Comparison of ENCODE assay signal across 25 cellular contexts in genomic region chr5:3512291-3512690, GRCh38.
"Had no signal": no experiment of that assay in that cellular context is flagged by ENCODE, and none has a peak within 500 bp of the region (broad histone marks: within the 10 kb centered on the region; RNA-seq: fewer than 3 reads in every experiment).

No MANE protein-coding gene starts in this region.

- H3K4me1 ChIP-seq: adrenal gland, body of pancreas, right lobe of liver had no signal

- H3K27ac ChIP-seq: adrenal gland, body of pancreas, epithelial cell of prostate, right lobe of liver, thoracic aorta, VCaP had no signal

- H3K27me3 ChIP-seq: adrenal gland, body of pancreas, right lobe of liver had no signal

- H3K4me3 ChIP-seq: adrenal gland, body of pancreas, right lobe of liver had no signal

- H3K36me3 ChIP-seq: adrenal gland, right lobe of liver, thoracic aorta had no signal

- DNase-seq: activated CD4-positive, alpha-beta T cell treated with anti-CD3 and anti-CD28 coated beads for 48 hours; activated CD4-positive, alpha-beta T cell treated with anti-CD3 and anti-CD28 coated beads, Interleukin-2, amount 50 U/mL, for 48 hours; activated CD8-positive, alpha-beta memory T cell treated with anti-CD3 and anti-CD28 coated beads, Interleukin-2, amount 50 U/mL, for 4 hours; activated effector memory CD4-positive, alpha-beta T cell treated with anti-CD3 and anti-CD28 coated beads, Interleukin-2, amount 50 U/mL, for 16 hours; activated naive CD4-positive, alpha-beta T cell treated with anti-CD3 and anti-CD28 coated beads for 36 hours; activated naive CD8-positive, alpha-beta T cell treated with anti-CD3 and anti-CD28 coated beads for 36 hours; activated T-cell treated with anti-CD3 and anti-CD28 coated beads, Interleukin-2, amount 50 U/mL, for 1 hour; adrenal gland; aorta; body of pancreas; dermis blood vessel endothelial cell; effector CD4-positive, alpha-beta T cell; left cardiac atrium; midbrain; naive thymus-derived CD4-positive, alpha-beta T cell; posterior cingulate gyrus; right lobe of liver; stimulated activated CD4-positive, alpha-beta T cell treated with anti-CD3 and anti-CD28 coated beads, Interleukin-12 subunit alpha, Interleukin-12 subunit beta, amount 100 ng/mL, for 4 hours; stimulated activated CD4-positive, alpha-beta T cell treated with anti-CD3 and anti-CD28 coated beads, Interleukin-4, amount 100 ng/mL, for 1 hour; stimulated activated naive CD8-positive, alpha-beta T cell treated with anti-CD3 and anti-CD28 coated beads, Interleukin-15, Interleukin-2, amounts not matched to agents 100 U/mL and 50 U/mL, for 24 hours; T-helper 9 cell; trophoblast cell had no signal

- H3K9me3 ChIP-seq: adrenal gland, right lobe of liver, thoracic aorta had no signal
